ENCODE assay signal across 8 cellular contexts in the genomic region with DNA sequence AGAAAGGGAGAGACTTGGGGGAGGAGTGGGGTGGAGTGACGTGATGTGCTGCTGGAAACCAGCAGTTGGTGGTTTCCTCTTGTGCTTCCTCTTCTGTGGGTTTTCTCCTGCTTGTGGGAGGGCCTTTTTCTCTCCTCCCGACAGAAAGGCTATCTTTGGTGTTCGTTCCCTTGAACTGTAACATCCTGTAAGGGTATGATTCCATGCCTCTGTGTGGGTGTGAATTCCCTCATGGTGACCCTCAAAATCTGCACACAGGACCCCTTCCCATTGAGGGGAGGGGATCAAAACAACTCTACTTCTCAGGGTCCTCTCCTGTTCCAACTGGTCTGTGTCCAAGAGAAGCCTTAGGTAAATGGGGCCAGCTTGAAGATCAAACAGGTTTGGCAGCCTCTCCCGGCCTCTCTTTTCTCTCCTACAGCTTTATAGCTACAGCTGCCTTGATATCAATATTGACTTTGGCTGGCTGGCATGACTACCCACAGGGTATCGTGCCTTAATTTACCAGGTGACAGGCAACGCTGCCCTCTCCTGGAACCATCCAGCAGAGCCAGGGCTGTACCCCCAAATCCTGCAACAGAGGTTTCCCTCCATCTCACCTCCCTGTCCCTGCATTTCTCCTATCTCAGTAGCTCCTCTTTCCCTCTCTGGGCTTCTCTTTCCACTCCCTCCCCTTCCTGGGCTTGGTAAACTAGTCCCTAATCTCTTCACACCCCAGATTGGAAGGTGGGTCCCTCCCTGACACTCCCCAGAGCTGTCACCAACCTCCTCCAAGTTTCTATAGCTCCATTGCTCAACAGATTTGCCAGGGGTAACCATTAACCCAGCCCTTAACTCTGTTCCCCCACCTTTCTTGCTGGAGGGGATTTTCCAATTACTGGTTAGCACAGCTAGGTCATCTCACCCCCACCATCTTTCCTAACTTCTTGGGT. TPM values are rescaled to one million over a fixed set of nuclear protein-coding genes. Genes with fewer than 3 reads are reported as not detected.
DNase-seq lines count a peak whose midpoint lies in the region; ATAC-seq and TF ChIP-seq lines count a peak whose summit lies in the region.

No MANE protein-coding gene starts in this region.

- peak; percentile 48 for DNase-seq in RWPE1 (ENCODE audit: low spot score)
- peak; percentile 65 for DNase-seq in left cardiac atrium
- peak; percentile 62 for DNase-seq in skeletal muscle cell (ENCODE audit: low read depth)

- H4K20me1 ChIP-seq in DOHH2 (ENCODE audit: control insufficient read depth, insufficient read depth, low read depth, low read length), result peaks cover 8% of the 10 kb centered on the region; the same call in 1 of the 2 replicates

- H3K4me3 Mint-ChIP-seq in activated naive CD4-positive, alpha-beta T cell treated with anti-CD3 and anti-CD28 coated beads, Interleukin-2, amount 50 U/mL, for 24 hours, result peak overlapping the region; percentile 96

- H3K9me3 ChIP-seq in DOHH2 (ENCODE audit: control insufficient read depth, insufficient read depth, low read length) (no peaks in the 10 kb centered on the region), HUES6 (ENCODE audit: control insufficient read depth, insufficient read depth, low read depth, low read length) (no peaks in the 10 kb centered on the region)

- peak overlapping the region; percentile 84 for H3K4me3 ChIP-seq in DOHH2 (ENCODE audit: low read length)
- peak overlapping the region; percentile 31 for H3K4me3 ChIP-seq in HUES6 (ENCODE audit: low read depth, low read length)
- peak overlapping the region; percentile 26 for H3K4me3 ChIP-seq in skeletal muscle cell (ENCODE audit: low read depth, low read length)

- ATAC-seq in left cardiac atrium (peak in 1 of 2 donors; percentile 1), HG03025 (IDR thresholded peaks at IDR 0.05; ENCODE audit: low FRiP score, unreplicated experiment) (no peak), GM19397 (IDR thresholded peaks at IDR 0.05; ENCODE audit: unreplicated experiment) (no peak)

- H3K27ac ChIP-seq in DOHH2 (ENCODE audit: low read depth, low read length) (peak overlapping the region; percentile 96), HUES6 (ENCODE audit: low read depth, low read length) (peak overlapping the region; percentile 41; the same call in 1 of the 2 replicates), RWPE1 (peak overlapping the region; percentile 96)

- no peaks in the 10 kb centered on the region for H3K27me3 Mint-ChIP-seq in activated naive CD4-positive, alpha-beta T cell treated with anti-CD3 and anti-CD28 coated beads, Interleukin-2, amount 50 U/mL, for 24 hours

- H3K79me2 ChIP-seq in DOHH2 (ENCODE audit: control insufficient read depth, low read length), result peaks cover 63% of the 10 kb centered on the region

- intact Hi-C loops in left cardiac atrium (cut with DNase I), result loop anchor here in 1 of 2 donors (10.0 kb wide), 2 partner anchors 56 to 96 kb away; a partner anchor contains a TSS

- no peaks in the 10 kb centered on the region for H3K9me3 Mint-ChIP-seq in activated naive CD4-positive, alpha-beta T cell treated with anti-CD3 and anti-CD28 coated beads, Interleukin-2, amount 50 U/mL, for 24 hours

- H3K27ac Mint-ChIP-seq in activated naive CD4-positive, alpha-beta T cell treated with anti-CD3 and anti-CD28 coated beads, Interleukin-2, amount 50 U/mL, for 24 hours, result peak overlapping the region; percentile 66

- CTCF ChIA-PET in RWPE1 (lab: Yijun Ruan, JAX), result interaction anchor here (0.6 to 1.3 kb wide), 3 partner anchors 14 to 91 kb away, joined by 4 to 6 read pairs (median 4); no protein-coding TSS in a partner anchor

- peaks cover 71% of the 10 kb centered on the region for H3K4me1 ChIP-seq in DOHH2 (ENCODE audit: control insufficient read depth, low read length)
- H3K4me1 ChIP-seq in HUES6 (ENCODE audit: control insufficient read depth, insufficient read depth, low read length), result peaks cover 40% of the 10 kb centered on the region

- POLR2A ChIA-PET in RWPE1 (lab: Yijun Ruan, JAX; ENCODE audit: low non-redundant PET), result interaction anchor here (0.5 to 0.6 kb wide), 2 partner anchors 67 to 86 kb away, joined by 3 to 4 read pairs; a partner anchor contains a TSS

- peaks cover 56% of the 10 kb centered on the region for H3K4me1 Mint-ChIP-seq in activated naive CD4-positive, alpha-beta T cell treated with anti-CD3 and anti-CD28 coated beads, Interleukin-2, amount 50 U/mL, for 24 hours

- peaks cover 10% of the 10 kb centered on the region for H3K36me3 Mint-ChIP-seq in activated naive CD4-positive, alpha-beta T cell treated with anti-CD3 and anti-CD28 coated beads, Interleukin-2, amount 50 U/mL, for 24 hours

- peak overlapping the region; percentile 93 for H3K4me2 ChIP-seq in DOHH2 (ENCODE audit: low read length)

- TF ChIP-seq CTCF in DOHH2 (IDR thresholded peaks at IDR 0.05; ENCODE audit: low read depth, low read length, poor library complexity, severe bottlenecking) (peak; percentile 49), RWPE1 (conservative IDR thresholded peaks at IDR 0.05; ENCODE audit: low read depth) (no peak)

- H3K27me3 ChIP-seq in DOHH2 (ENCODE audit: control insufficient read depth, low read length) (no peaks in the 10 kb centered on the region), HUES6 (ENCODE audit: control insufficient read depth, insufficient read depth, low read length) (no peaks in the 10 kb centered on the region)

- H3F3A ChIP-seq in DOHH2 (ENCODE audit: control insufficient read depth, insufficient read depth), result peaks cover 37% of the 10 kb centered on the region

- H3K36me3 ChIP-seq in DOHH2 (ENCODE audit: control insufficient read depth, low read length) (peaks cover 58% of the 10 kb centered on the region), HUES6 (ENCODE audit: control insufficient read depth, insufficient read depth, low read length) (peaks cover 31% of the 10 kb centered on the region)

- no peaks in the 10 kb centered on the region for H3K9me2 ChIP-seq in DOHH2 (replicated peaks; ENCODE audit: control insufficient read depth, low read length)

- peak overlapping the region; percentile 58 for H3K9ac ChIP-seq in HUES6 (ENCODE audit: low read length)

RNA-seq across cellular contexts. Expression of a gene that starts 1.5 kb away (rescaled TPM):
- total RNA-seq in left cardiac atrium, result 1 to 10 TPM; 2.6 to 3.0 TPM

RNA-seq across cellular contexts. Expression of a gene that starts 2.0 kb away (rescaled TPM):
- 100 to 1,000 TPM; 151 to 196 TPM for total RNA-seq in left cardiac atrium

RNA-seq across cellular contexts. Expression of a gene that starts 9.2 kb away (rescaled TPM):
- total RNA-seq in left cardiac atrium, result 10 to 100 TPM; 55.6 to 56.2 TPM

RNA-seq across cellular contexts. Expression of a gene that starts 15.1 kb away (rescaled TPM):
- total RNA-seq in left cardiac atrium, result under 1 TPM; 0.39 to 0.41 TPM

RNA-seq across cellular contexts. Expression of a gene that starts 16.8 kb away (rescaled TPM):
- not detected for total RNA-seq in left cardiac atrium

Comparison
In these comparisons a context has a peak if more than half of its experiments do, and no peak if none do; other contexts are left out.
1. H3K27ac ChIP-seq: peak in every context shown above with its lines; median percentile 96 in DOHH2; 96 in RWPE1; 41 in HUES6.
2. H3K4me3 ChIP-seq: peak in every context shown above with its lines; median percentile 84 in DOHH2; 31 in HUES6; 26 in skeletal muscle cell.